In the genomic region with DNA sequence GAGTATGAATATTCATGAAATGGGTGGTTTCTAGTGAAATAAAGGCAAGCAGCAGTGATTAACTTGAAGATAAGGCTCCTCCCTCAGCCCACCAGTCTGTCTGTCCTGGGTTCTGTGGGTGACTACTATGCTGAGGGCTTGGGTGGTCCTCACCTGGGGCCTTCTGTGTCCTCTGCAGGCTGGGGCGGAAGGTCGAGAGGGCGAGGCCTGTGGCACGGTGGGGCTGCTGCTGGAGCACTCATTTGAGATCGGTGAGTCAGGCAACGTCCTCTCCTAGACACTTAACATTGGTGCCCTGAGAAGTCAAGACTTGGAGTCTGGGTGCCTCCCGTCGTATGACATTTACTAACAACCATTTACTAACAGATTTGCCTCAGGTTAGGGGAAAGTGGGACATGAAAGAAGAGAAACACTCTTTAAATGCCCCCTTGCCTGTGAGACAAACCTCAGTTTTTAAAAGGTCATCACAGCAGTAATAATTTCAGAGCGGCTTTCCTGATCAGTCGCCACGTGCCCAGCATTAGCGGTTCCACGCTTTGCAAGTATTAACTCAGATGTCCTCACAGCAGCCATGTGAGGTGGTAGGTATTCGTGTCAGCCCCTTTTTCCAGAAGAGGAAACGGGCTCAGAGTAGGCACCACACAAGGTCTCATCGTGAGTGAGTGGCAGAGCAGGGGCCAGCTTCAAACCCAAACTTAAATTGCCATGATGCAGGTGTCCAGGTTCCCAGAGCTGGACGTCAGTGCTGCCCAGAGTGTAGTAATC, we compare ENCODE assay signal across 11 cellular contexts. TPM values are rescaled to one million over a fixed set of nuclear protein-coding genes. Genes with fewer than 3 reads are reported as not detected.
DNase-seq lines count a peak whose midpoint lies in the region; ATAC-seq and TF ChIP-seq lines count a peak whose summit lies in the region.
"Had no signal": no experiment of that assay in that cellular context is flagged by ENCODE, and none has a peak within 500 bp of the region (broad histone marks: within the 10 kb centered on the region; RNA-seq: fewer than 3 reads in every experiment).

No MANE protein-coding gene starts in this region.

- H3K27ac Mint-ChIP-seq in endodermal cell = no peak overlapping the region

- peaks cover 26% of the 10 kb centered on the region for H3K9me3 Mint-ChIP-seq in endodermal cell

- DNase-seq in GM12864 (ENCODE audit: low read depth) (no peak), endodermal cell (no peak), psoas muscle (peak in 1 of 2 donors; percentile 8), SJCRH30 (no peak)
- DNase-seq: hippocampal formation, NCI-H2171 had no signal

- no peaks in the 10 kb centered on the region for H3F3A ChIP-seq in OCI-LY1 (ENCODE audit: insufficient read depth, low read length)

- no peak overlapping the region for H2AFZ ChIP-seq in OCI-LY1 (ENCODE audit: low read length)

- H4K20me1 ChIP-seq in OCI-LY1 (ENCODE audit: insufficient read depth, low read length) = no peaks in the 10 kb centered on the region

- WGBS in endodermal cell (ENCODE audit: insufficient coverage in 1 of 2, insufficient read length in 1 of 2), 2 experiments = 92 to 94% methylated on average over 14 to 17 of the region's 17 CpGs
- 92 to 94% (median 92%) methylated on average over 17 of the region's 17 CpGs for WGBS in psoas muscle, 3 donors

- H3K79me2 ChIP-seq in OCI-LY1 (ENCODE audit: insufficient read depth, low read length) = no peaks in the 10 kb centered on the region

- peak overlapping the region; percentile 77 for H3K4me3 ChIP-seq in GM12864 (ENCODE audit: low read depth, low read length)
- peak overlapping the region; percentile 92 for H3K4me3 ChIP-seq in OCI-LY1 (ENCODE audit: low read depth, low read length, poor library complexity, severe bottlenecking)
- no peak overlapping the region for H3K4me3 ChIP-seq in endodermal cell (ENCODE audit: low read length)
- H3K4me3 ChIP-seq in psoas muscle = peak overlapping the region; percentile 97
- no peak overlapping the region for H3K4me3 ChIP-seq in SJCRH30

- peak overlapping the region; percentile 98 for H3K4me3 Mint-ChIP-seq in endodermal cell

- H3K9me2 ChIP-seq in OCI-LY1 (ENCODE audit: low read depth, low read length) = no peaks in the 10 kb centered on the region

- peak overlapping the region; percentile 71; the same call in 1 of the 2 replicates for H3K4me2 ChIP-seq in OCI-LY1 (ENCODE audit: low read length)

- ATAC-seq in psoas muscle = no peak
- ATAC-seq in HG02642 (IDR thresholded peaks at IDR 0.05; ENCODE audit: poor library complexity, unreplicated experiment) = no peak
- ATAC-seq in GM21526 (IDR thresholded peaks at IDR 0.05; ENCODE audit: low FRiP score, unreplicated experiment) = no peak

- TF ChIP-seq CTCF in GM12864 (IDR thresholded peaks at IDR 0.05; ENCODE audit: low read depth, low read length, missing control alignments) (no peak), OCI-LY1 (IDR thresholded peaks at IDR 0.05; ENCODE audit: low read length) (no peak), endodermal cell (conservative IDR thresholded peaks at IDR 0.05) (no peak), psoas muscle (IDR thresholded peaks at IDR 0.05) (no peak)

- H3K4me1 Mint-ChIP-seq in endodermal cell = peaks cover 3% of the 10 kb centered on the region

- H3K9ac ChIP-seq in OCI-LY1 (ENCODE audit: low read length) = no peak overlapping the region
- H3K9ac ChIP-seq in endodermal cell (ENCODE audit: extremely low read depth, low read length, poor library complexity, severe bottlenecking) = no peak overlapping the region

- peaks cover 51% of the 10 kb centered on the region for H3K36me3 ChIP-seq in OCI-LY1 (ENCODE audit: insufficient read depth, low read length)
- peaks cover 22% of the 10 kb centered on the region for H3K36me3 ChIP-seq in endodermal cell (ENCODE audit: control insufficient read depth, insufficient read depth, low read length)
- H3K36me3 ChIP-seq in psoas muscle (ENCODE audit: insufficient read depth in 1 of 2, low read depth in 1 of 2) = peaks cover 4 to 47% of the 10 kb centered on the region in 2 donors
- no peaks in the 10 kb centered on the region for H3K36me3 ChIP-seq in SJCRH30

- peaks cover 11% of the 10 kb centered on the region for H3K4me1 ChIP-seq in OCI-LY1 (ENCODE audit: insufficient read depth, low read length, severe bottlenecking)
- H3K4me1 ChIP-seq in endodermal cell (ENCODE audit: control insufficient read depth, insufficient read depth, low read length) = no peaks in the 10 kb centered on the region
- H3K4me1 ChIP-seq in psoas muscle = peaks cover 17% of the 10 kb centered on the region
- H3K4me1 ChIP-seq in SJCRH30 = no peaks in the 10 kb centered on the region; the same call in 1 of the 2 replicates

- intact Hi-C loops in psoas muscle (cut with DNase I) = loop anchor here (5.0 kb wide), 2 partner anchors 34 to 111 kb away; partner anchors contain the start of genes ASPDH (in 1 of the 2), JOSD2 (in 1 of the 2) and NAPSA (in 1 of the 2)

- no peak overlapping the region for H3K27ac ChIP-seq in OCI-LY1 (ENCODE audit: low read depth, low read length, poor library complexity, severe bottlenecking)
- H3K27ac ChIP-seq in endodermal cell (ENCODE audit: low read depth, low read length) = no peak overlapping the region
- no peak overlapping the region for H3K27ac ChIP-seq in psoas muscle
- H3K27ac ChIP-seq in SJCRH30 = no peak overlapping the region

- H3K27me3 ChIP-seq in OCI-LY1 (ENCODE audit: insufficient read depth, low read length) (no peaks in the 10 kb centered on the region), endodermal cell (ENCODE audit: control insufficient read depth, insufficient read depth, low read length, poor library complexity, severe bottlenecking) (no peaks in the 10 kb centered on the region), psoas muscle (ENCODE audit: insufficient read depth in 3 of 3, low read length in 2 of 3) (no peaks in the 10 kb centered on the region), SJCRH30 (no peaks in the 10 kb centered on the region)

- peaks cover 5% of the 10 kb centered on the region for H3K27me3 Mint-ChIP-seq in endodermal cell (ENCODE audit: insufficient read depth)

- H3K36me3 Mint-ChIP-seq in endodermal cell (ENCODE audit: low read depth) = peaks cover 46% of the 10 kb centered on the region

- peaks cover 5% of the 10 kb centered on the region for H3K9me3 ChIP-seq in OCI-LY1 (ENCODE audit: low read length)
- H3K9me3 ChIP-seq in endodermal cell (ENCODE audit: control insufficient read depth, low read length) = peaks cover 16% of the 10 kb centered on the region
- H3K9me3 ChIP-seq in psoas muscle = no peaks in the 10 kb centered on the region
- H3K9me3 ChIP-seq in SJCRH30 (replicated peaks) = no peaks in the 10 kb centered on the region

RNA-seq across cellular contexts. Expression of gene GARIN5A, which starts 1.3 kb away (rescaled TPM):
- total RNA-seq in endodermal cell (1 to 10 TPM; 8.3 to 9.5 TPM), psoas muscle (1 to 10 TPM; 1.2 to 5.3 (median 4.7) TPM)
- polyA plus RNA-seq in endodermal cell (2013, experiment 1 of 2) = 1.7 TPM
- polyA plus RNA-seq in endodermal cell (2013, experiment 2 of 2) = 2.4 TPM
- 1 to 10 TPM; 1.3 to 2.7 (median 1.3) TPM for polyA plus RNA-seq in psoas muscle
- 0.89 and 1.2 TPM in 2 replicates for total RNA-seq in SJCRH30 (2014; rRNA removed; shearing (Covaris generic))

RNA-seq across cellular contexts. Expression of gene EMC10, which starts 1.6 kb away (rescaled TPM):
- total RNA-seq in endodermal cell (100 to 1,000 TPM; 119 to 123 TPM), psoas muscle (10 to 100 TPM; 32.6 to 47.5 (median 43.3) TPM)
- polyA plus RNA-seq in endodermal cell (2013, experiment 1 of 2) = 88.6 TPM
- polyA plus RNA-seq in endodermal cell (2013, experiment 2 of 2) = 88.0 TPM
- 10 to 100 TPM; 33.1 to 37.6 (median 34.2) TPM for polyA plus RNA-seq in psoas muscle
- 52.7 and 56.3 TPM in 2 replicates for total RNA-seq in SJCRH30 (2014; rRNA removed; shearing (Covaris generic))

RNA-seq across cellular contexts. Expression of gene JOSD2, which starts 33.1 kb away (rescaled TPM):
- total RNA-seq in endodermal cell = 10 to 100 TPM; 12.1 to 13.7 TPM
- 5.6 TPM for polyA plus RNA-seq in endodermal cell (2013, experiment 1 of 2)
- polyA plus RNA-seq in endodermal cell (2013, experiment 2 of 2) = 4.8 TPM
- total RNA-seq in psoas muscle = 10 to 100 TPM; 28.5 to 41.0 (median 37.4) TPM
- polyA plus RNA-seq in psoas muscle = 10 to 100 TPM; 51.9 to 87.2 (median 86.2) TPM
- total RNA-seq in SJCRH30 (2014; rRNA removed; shearing (Covaris generic)) = 17.7 and 23.8 TPM in 2 replicates

RNA-seq across cellular contexts. Expression of gene ASPDH, which starts 35.8 kb away (rescaled TPM):
- total RNA-seq in endodermal cell = not detected
- not detected for polyA plus RNA-seq in endodermal cell (2013, experiment 1 of 2)
- not detected for polyA plus RNA-seq in endodermal cell (2013, experiment 2 of 2)
- total RNA-seq in psoas muscle = not detected
- not detected for polyA plus RNA-seq in psoas muscle
- total RNA-seq in SJCRH30 (2014; rRNA removed; shearing (Covaris generic)) = not detected in 2 replicates
- total RNA-seq: omental fat pad, SK-MEL-5 had no signal

RNA-seq across cellular contexts. Expression of gene MYBPC2, which starts 45.2 kb away (rescaled TPM):
- total RNA-seq in endodermal cell = 1 to 10 TPM; 1.9 to 2.3 TPM
- polyA plus RNA-seq in endodermal cell (2013, experiment 1 of 2) = 0.71 TPM
- 0.62 TPM for polyA plus RNA-seq in endodermal cell (2013, experiment 2 of 2)
- 1,000 to 10,000 TPM in 3 of 4 donors, 100 to 1,000 TPM in 1; 699 to 1,898 (median 1,482) TPM for total RNA-seq in psoas muscle
- 1,000 to 10,000 TPM in 1 of 3 donors, 100 to 1,000 TPM in 1, 10 to 100 TPM in 1; 65.8 to 1,123 (median 804) TPM for polyA plus RNA-seq in psoas muscle
- 13.8 and 14.7 TPM in 2 replicates for total RNA-seq in SJCRH30 (2014; rRNA removed; shearing (Covaris generic))
- total RNA-seq: SK-MEL-5 had no signal

Comparison
In these comparisons a context has a peak if more than half of its experiments do, and no peak if none do; other contexts are left out.
1. H3K4me3 ChIP-seq: peak in GM12864 (single experiment), OCI-LY1 (single experiment) and psoas muscle (single experiment); none in endodermal cell (single experiment) and SJCRH30 (single experiment).